1 cellular context compared by ENCODE assay signal in genomic region chr13:112895521-112896465, GRCh38.
TF ChIP-seq lines count a peak whose summit lies in the region.

No MANE protein-coding gene starts in this region.

TF ChIP-seq in H1, 55 proteins besides CTCF, POLR2A, EP300 and RAD21 (continued from another document):
- TF ChIP-seq SIX5 (IDR thresholded peaks at IDR 0.05; ENCODE audit: low read depth, low read length), result no peak
- TF ChIP-seq FOSL1 (IDR thresholded peaks at IDR 0.05; ENCODE audit: insufficient read depth, low read depth, low read length), result no peak
- no peak for TF ChIP-seq BACH1 (IDR thresholded peaks at IDR 0.05; ENCODE audit: low read length)
- TF ChIP-seq EGR1 (IDR thresholded peaks at IDR 0.05; ENCODE audit: borderline replicate concordance, low read depth, low read length), result no peak
TF ChIP-seq in H1: peak in this region for 0.
